ENCODE assay signal across 25 cellular contexts in the genomic region with DNA sequence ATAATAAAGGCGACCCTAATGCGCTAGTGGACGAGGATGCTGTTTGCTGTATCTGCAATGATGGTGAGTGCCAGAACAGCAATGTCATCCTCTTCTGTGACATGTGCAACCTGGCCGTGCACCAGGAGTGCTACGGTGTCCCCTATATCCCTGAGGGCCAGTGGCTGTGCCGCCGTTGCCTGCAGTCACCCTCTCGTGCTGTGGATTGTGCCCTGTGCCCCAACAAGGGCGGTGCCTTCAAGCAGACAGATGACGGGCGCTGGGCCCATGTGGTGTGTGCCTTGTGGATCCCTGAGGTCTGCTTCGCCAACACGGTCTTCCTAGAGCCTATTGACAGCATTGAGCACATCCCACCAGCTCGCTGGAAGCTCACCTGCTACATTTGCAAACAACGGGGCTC. TPM values are rescaled to one million over a fixed set of nuclear protein-coding genes. Genes with fewer than 3 reads are reported as not detected.
DNase-seq lines count a peak whose midpoint lies in the region; ATAC-seq, FAIRE-seq and TF ChIP-seq lines count a peak whose summit lies in the region.
"Had no signal": no experiment of that assay in that cellular context is flagged by ENCODE, and none has a peak within 500 bp of the region (broad histone marks: within the 10 kb centered on the region; RNA-seq: fewer than 3 reads in every experiment).

No MANE protein-coding gene starts in this region.

- H3K4me2 ChIP-seq in K562 (ENCODE audit: insufficient read depth, low read length) (no peak overlapping the region), mesenchymal stem cell (ENCODE audit: low read length, poor library complexity, severe bottlenecking) (no peak overlapping the region)
- H3K4me2 ChIP-seq: BLaER1, GM23338 had no signal

- WGBS in K562 (ENCODE audit: insufficient coverage, low coverage, missing lambda C conversion rate) = 91% methylated on average over 15 of the region's 15 CpGs
- WGBS in mesenchymal stem cell = 97% methylated on average over 15 of the region's 15 CpGs
- 89 to 94% methylated on average over 9 to 15 of the region's 15 CpGs for WGBS in endodermal cell (ENCODE audit: insufficient coverage in 1 of 2, insufficient read length in 1 of 2), 2 experiments

- H3K4me3 ChIP-seq in K562 (no peak overlapping the region), mesenchymal stem cell (ENCODE audit: insufficient read depth in 1 of 2, low read depth in 1 of 2, low read length in 2 of 2) (no peak overlapping the region), endodermal cell (ENCODE audit: low read length) (no peak overlapping the region)
- H3K4me3 ChIP-seq: BLaER1, GM23338, HAP-1 had no signal

- POLR2A ChIA-PET in K562 (lab: Yijun Ruan, JAX) = interaction anchor here (0.9 to 3.6 kb wide), 4 partner anchors 8 to 21 kb away, joined by 3 to 58 read pairs (median 8); a partner anchor contains a TSS

- H3K23ac ChIP-seq in mesenchymal stem cell (ENCODE audit: low read length in 2 of 2) = no peak overlapping the region

- H3K4ac ChIP-seq in mesenchymal stem cell (ENCODE audit: low read depth in 1 of 2, low read length in 2 of 2) = no peak overlapping the region

- H3K4me1 ChIP-seq in K562 (replicated peaks in 1 of 2; ENCODE audit: control insufficient read depth in 2 of 2, insufficient read depth in 2 of 2, low read length in 2 of 2) = peaks cover 0 to 8% of the 10 kb centered on the region in 2 experiments; a peak in 2 of 5 replicates
- H3K4me1 ChIP-seq in mesenchymal stem cell (ENCODE audit: control insufficient read depth, insufficient read depth, low read depth, low read length) = peaks cover under 1% of the 10 kb centered on the region
- peaks cover 9% of the 10 kb centered on the region for H3K4me1 ChIP-seq in endodermal cell (ENCODE audit: control insufficient read depth, insufficient read depth, low read length)
- H3K4me1 ChIP-seq: Caco-2, HAP-1 had no signal

- H2AFZ ChIP-seq in K562 (ENCODE audit: low read depth, low read length) (no peak overlapping the region), mesenchymal stem cell (ENCODE audit: low read depth, low read length) (no peak overlapping the region)
- H2AFZ ChIP-seq: GM23338 had no signal

- H3K27ac ChIP-seq in K562 (ENCODE audit: extremely low read depth, low read depth, low read length) = no peak overlapping the region; the same call in 2 of the 3 replicates
- no peak overlapping the region for H3K27ac ChIP-seq in mesenchymal stem cell (ENCODE audit: low read length, poor library complexity, severe bottlenecking)
- H3K27ac ChIP-seq in endodermal cell (ENCODE audit: low read depth, low read length) = no peak overlapping the region
- H3K27ac ChIP-seq: 22Rv1, BLaER1, C4-2B had no signal

- DNase-seq in GM12892 (ENCODE audit: insufficient read length) (no peak), K562 (ENCODE audit: extremely low read depth in 1 of 4, low spot score in 3 of 4) (no peak), mesenchymal stem cell (no peak), posterior vena cava (ENCODE audit: low spot score) (peak; percentile 77), endodermal cell (no peak), erythroblast (lab: John Stamatoyannopoulos, UW) (no peak), UCSD-AML1 (lab: John Stamatoyannopoulos, UW; ENCODE audit: unreplicated experiment) (no peak)
- no peak for DNase-seq in activated CD4-positive, alpha-beta T cell treated with anti-CD3 and anti-CD28 coated beads for 4 hours
- DNase-seq: Caco-2; CD4-positive, CD25-positive, alpha-beta regulatory T cell; CD8-positive, alpha-beta T cell; DMS153; DND-41; HFFc6 had no signal

- no TSS peak for BruUV-seq in K562 (replicated peaks; lab: Mats Ljungman, UMichigan)

- H3K9me3 Mint-ChIP-seq in endodermal cell = no peaks in the 10 kb centered on the region
- H3K9me3 Mint-ChIP-seq: CD8-positive, alpha-beta T cell; GM23338; HFFc6 had no signal

- no peak overlapping the region for H2BK12ac ChIP-seq in mesenchymal stem cell (ENCODE audit: low read length in 2 of 2)

- in situ Hi-C loops in K562 (cut with MboI) = no loop called here

- H4K91ac ChIP-seq in mesenchymal stem cell (ENCODE audit: low read length) = peak overlapping the region; percentile 13

- no peak for TF ChIP-seq EP300 in K562 (IDR thresholded peaks at IDR 0.05; ENCODE audit: low read length)

- H4K20me1 ChIP-seq in K562 (replicated peaks; ENCODE audit: control insufficient read depth, insufficient read depth, low read length) = 0 out of 2 replicates have a peak, but pooled peaks cover 11% of the 10 kb centered on the region

- H4K8ac ChIP-seq in mesenchymal stem cell (ENCODE audit: low read length) = no peak overlapping the region

- ATAC-seq in K562 = no peak
- ATAC-seq: CD8-positive, alpha-beta T cell; GM23338 had no signal

- no peak overlapping the region for H3K18ac ChIP-seq in mesenchymal stem cell (ENCODE audit: low read depth in 1 of 2, low read length in 2 of 2)

- no peaks in the 10 kb centered on the region for H3K27me3 ChIP-seq in K562 (ENCODE audit: control insufficient read depth in 2 of 2, insufficient read depth in 2 of 2, low read length in 2 of 2)
- no peaks in the 10 kb centered on the region for H3K27me3 ChIP-seq in mesenchymal stem cell (ENCODE audit: control insufficient read depth in 1 of 2, insufficient read depth in 1 of 2, low read length in 2 of 2)
- no peaks in the 10 kb centered on the region for H3K27me3 ChIP-seq in endodermal cell (ENCODE audit: control insufficient read depth, insufficient read depth, low read length, poor library complexity, severe bottlenecking)
- H3K27me3 ChIP-seq: BLaER1 had no signal

- H3K36me3 ChIP-seq in K562 (ENCODE audit: control insufficient read depth, insufficient read depth, low read length) (peaks cover 99% of the 10 kb centered on the region), mesenchymal stem cell (ENCODE audit: control insufficient read depth in 1 of 2, insufficient read depth in 2 of 2, low read depth in 1 of 2, low read length in 2 of 2) (peaks cover 83 to 97% of the 10 kb centered on the region in 2 experiments), endodermal cell (ENCODE audit: control insufficient read depth, insufficient read depth, low read length) (peaks cover 97% of the 10 kb centered on the region)

- no peak overlapping the region for H3K4me3 Mint-ChIP-seq in endodermal cell
- H3K4me3 Mint-ChIP-seq: B cell; CD8-positive, alpha-beta T cell; GM23338; HFFc6 had no signal

- 0 out of 2 replicates have a peak, but pooled peaks have one; percentile 10 for TF ChIP-seq POLR2A in GM12892 (IDR thresholded peaks at IDR 0.05; ENCODE audit: low read depth, low read length)
- TF ChIP-seq POLR2A in K562 (conservative IDR thresholded peaks at IDR 0.05) = no peak
- no peak for TF ChIP-seq POLR2A in erythroblast (IDR thresholded peaks at IDR 0.05; ENCODE audit: low read length)

- H3K79me1 ChIP-seq in mesenchymal stem cell (replicated peaks; ENCODE audit: low read length, poor library complexity, severe bottlenecking) = peaks cover 52% of the 10 kb centered on the region

- no peak overlapping the region for H2BK5ac ChIP-seq in mesenchymal stem cell (ENCODE audit: low read depth, low read length, poor library complexity, severe bottlenecking)

- peaks cover 27% of the 10 kb centered on the region for H3K79me2 ChIP-seq in K562 (ENCODE audit: control insufficient read depth, insufficient read depth, low read length)

- no peaks in the 10 kb centered on the region for H3K9me1 ChIP-seq in K562 (ENCODE audit: control insufficient read depth, insufficient read depth, low read length)

- H3K27ac Mint-ChIP-seq in endodermal cell = no peak overlapping the region
- H3K27ac Mint-ChIP-seq: B cell; CD8-positive, alpha-beta T cell; GM23338; HFFc6 had no signal

- H2BK120ac ChIP-seq in mesenchymal stem cell (ENCODE audit: low read depth, low read length) = no peak overlapping the region

- FAIRE-seq in GM12892 (lab: Jason Lieb, UNC) (no peak), K562 (lab: Jason Lieb, UNC) (no peak)
- FAIRE-seq: A204.1, G401.6, GM18507, H54 had no signal

- intact Hi-C loops in K562 (cut with micrococcal nuclease) (no loop called here), posterior vena cava (cut with DNase I) (no loop called here)

- H3K36me3 Mint-ChIP-seq in endodermal cell (ENCODE audit: low read depth) = peaks cover 80% of the 10 kb centered on the region

- CTCF ChIA-PET in K562 (lab: Yijun Ruan, JAX; ENCODE audit: low intra/inter-chr PET ratio) = no interaction called here

- H3K9ac ChIP-seq in K562 (ENCODE audit: insufficient read depth in 1 of 2, low read depth in 2 of 2, low read length in 2 of 2) (peak overlapping the region in 1 of 2 experiments; percentile 14; a peak in 1 of 4 replicates), mesenchymal stem cell (ENCODE audit: low read length) (no peak overlapping the region), endodermal cell (ENCODE audit: extremely low read depth, low read length, poor library complexity, severe bottlenecking) (no peak overlapping the region)

- no peak overlapping the region for H2AK5ac ChIP-seq in mesenchymal stem cell (ENCODE audit: low read length, severe bottlenecking)

- H3K4me1 Mint-ChIP-seq in endodermal cell = no peaks in the 10 kb centered on the region
- H3K4me1 Mint-ChIP-seq: GM23338 had no signal

- H2BK15ac ChIP-seq in mesenchymal stem cell (ENCODE audit: low read depth, poor library complexity, severe bottlenecking) = no peak overlapping the region

- H3K9me3 ChIP-seq in K562 (replicated peaks; ENCODE audit: control insufficient read depth, insufficient read depth, low read depth, low read length) = no peaks in the 10 kb centered on the region
- no peaks in the 10 kb centered on the region for H3K9me3 ChIP-seq in mesenchymal stem cell (ENCODE audit: control insufficient read depth, low read length)
- no peaks in the 10 kb centered on the region for H3K9me3 ChIP-seq in endodermal cell (ENCODE audit: control insufficient read depth, low read length)
- H3K9me3 ChIP-seq: BLaER1, Caco-2, HAP-1 had no signal

- TF ChIP-seq RAD21 in K562 (CRISPR knock-in tag; conservative IDR thresholded peaks at IDR 0.05 in 1 of 2, IDR thresholded peaks at IDR 0.05 in 1 of 2) = no peak

- no peaks in the 10 kb centered on the region for H3K27me3 Mint-ChIP-seq in endodermal cell (ENCODE audit: insufficient read depth)
- H3K27me3 Mint-ChIP-seq: B cell; CD4-positive, CD25-positive, alpha-beta regulatory T cell had no signal

- TF ChIP-seq CTCF in K562 (IDR thresholded peaks at IDR 0.05 in 2 of 3, conservative IDR thresholded peaks at IDR 0.05 in 1 of 3; ENCODE audit: insufficient read depth in 2 of 3, low read depth in 1 of 3, low read length in 3 of 3) (no peak), endodermal cell (conservative IDR thresholded peaks at IDR 0.05) (no peak)

- H3K14ac ChIP-seq in mesenchymal stem cell (ENCODE audit: low read length in 2 of 2) = no peak overlapping the region

RNA-seq across cellular contexts. Expression of a gene that starts 7.6 kb away (rescaled TPM):
- 6.1 TPM for polyA plus RNA-seq in GM12892 (2012; ENCODE audit: missing spikeins)
- 33.6 and 67.8 TPM in 2 replicates for total RNA-seq in K562 (2011; cell fraction: chromatin; rRNA removed; ENCODE audit: low replicate concordance)
- total RNA-seq in K562 (2011; cell fraction: nucleolus; rRNA removed) = 33.7 and 49.2 TPM in 2 replicates
- 26.6 and 32.0 TPM in 2 replicates for total RNA-seq in K562 (2011; cell fraction: nucleoplasm; rRNA removed)
- total RNA-seq in K562 (2014; rRNA removed) (29.9 and 38.9 TPM in 2 replicates), K562 (2014; rRNA removed; fragmentation: Illumina TruSeq; extraction: Trizol) (12.6 and 13.5 TPM in 2 replicates), K562 (2015; rRNA removed; fragmentation: Illumina TruSeq; extraction: Trizol) (23.5 and 25.5 TPM in 2 replicates), K562 (2021) (40.2 and 40.6 TPM in 2 replicates), posterior vena cava (10 to 100 TPM; 15.6 to 17.5 TPM), endodermal cell (10 to 100 TPM; 22.7 to 28.5 TPM)
- polyA plus RNA-seq in K562 (2011; rRNA removed) (12.7 and 16.6 TPM in 2 replicates), K562 (2014; fragmentation: Illumina TruSeq; extraction: Trizol) (26.7 and 30.5 TPM in 2 replicates), K562 (2014; fragmentation: Nextera tagmentation; extraction: Ambion mirVana) (1 to 10 TPM; 1.1 to 1.4 TPM), K562 (2014; rRNA removed) (26.0 and 32.8 TPM in 2 replicates)
- polyA plus RNA-seq in K562 (2011; cell fraction: cytosol; rRNA removed) = 12.3 and 19.3 TPM in 2 replicates
- 46.8 and 95.4 TPM in 2 replicates for polyA plus RNA-seq in K562 (2011; cell fraction: nucleus; rRNA removed)
- polyA plus RNA-seq in K562 (2012) = 23.7 and 24.3 TPM in 2 replicates
- polyA minus RNA-seq in K562 (2011; rRNA and poly(A)+ RNA removed) = 14.6 and 16.9 TPM in 2 replicates
- 15.2 and 22.2 TPM in 2 replicates for polyA minus RNA-seq in K562 (2011; cell fraction: cytosol; rRNA and poly(A)+ RNA removed)
- polyA minus RNA-seq in K562 (2011; cell fraction: nucleus; rRNA and poly(A)+ RNA removed) = 24.9 and 29.5 TPM in 2 replicates
- polyA plus RNA-seq in mesenchymal stem cell (2013, experiment 1 of 2) = 7.8 TPM
- polyA plus RNA-seq in mesenchymal stem cell (2013, experiment 2 of 2) = 7.6 TPM
- polyA plus RNA-seq in endodermal cell (2013, experiment 1 of 2) = 18.2 TPM
- polyA plus RNA-seq in endodermal cell (2013, experiment 2 of 2) = 17.0 TPM

RNA-seq across cellular contexts. Expression of a gene that starts 10.6 kb away (rescaled TPM):
- polyA plus RNA-seq in GM12892 (2012; ENCODE audit: missing spikeins) = 18.4 TPM
- 74.9 and 150 TPM in 2 replicates for total RNA-seq in K562 (2011; cell fraction: chromatin; rRNA removed; ENCODE audit: low replicate concordance)
- total RNA-seq in K562 (2011; cell fraction: nucleolus; rRNA removed) = 93.6 and 122 TPM in 2 replicates
- 99.4 and 140 TPM in 2 replicates for total RNA-seq in K562 (2011; cell fraction: nucleoplasm; rRNA removed)
- total RNA-seq in K562 (2014; rRNA removed) = 27.6 and 39.3 TPM in 2 replicates
- total RNA-seq in K562 (2014; rRNA removed; fragmentation: Illumina TruSeq; extraction: Trizol) = 14.6 and 18.2 TPM in 2 replicates
- total RNA-seq in K562 (2015; rRNA removed; fragmentation: Illumina TruSeq; extraction: Trizol) = 26.4 and 27.5 TPM in 2 replicates
- 23.6 and 25.7 TPM in 2 replicates for total RNA-seq in K562 (2021)
- 26.6 and 31.0 TPM in 2 replicates for polyA plus RNA-seq in K562 (2011; rRNA removed)
- 27.6 and 51.7 TPM in 2 replicates for polyA plus RNA-seq in K562 (2011; cell fraction: cytosol; rRNA removed)
- 41.4 and 56.0 TPM in 2 replicates for polyA plus RNA-seq in K562 (2011; cell fraction: nucleus; rRNA removed)
- polyA plus RNA-seq in K562 (2012) = 23.4 and 31.1 TPM in 2 replicates
- polyA plus RNA-seq in K562 (2014; fragmentation: Illumina TruSeq; extraction: Trizol) = 32.3 and 33.0 TPM in 2 replicates
- polyA plus RNA-seq in K562 (2014; fragmentation: Nextera tagmentation; extraction: Ambion mirVana) = 10 to 100 TPM in 1 of 2 experiments, 1 to 10 TPM in 1; 6.6 to 12.0 TPM
- 24.4 and 26.5 TPM in 2 replicates for polyA plus RNA-seq in K562 (2014; rRNA removed)
- polyA minus RNA-seq in K562 (2011; rRNA and poly(A)+ RNA removed) = 38.9 and 47.9 TPM in 2 replicates
- polyA minus RNA-seq in K562 (2011; cell fraction: cytosol; rRNA and poly(A)+ RNA removed) = 16.7 and 29.9 TPM in 2 replicates
- polyA minus RNA-seq in K562 (2011; cell fraction: nucleus; rRNA and poly(A)+ RNA removed) = 52.4 and 57.1 TPM in 2 replicates
- 26.5 TPM for polyA plus RNA-seq in mesenchymal stem cell (2013, experiment 1 of 2)
- 25.0 TPM for polyA plus RNA-seq in mesenchymal stem cell (2013, experiment 2 of 2)
- total RNA-seq in posterior vena cava = 10 to 100 TPM; 15.4 to 23.4 TPM
- 10 to 100 TPM; 28.6 to 34.0 TPM for total RNA-seq in endodermal cell
- 26.9 TPM for polyA plus RNA-seq in endodermal cell (2013, experiment 1 of 2)
- 28.9 TPM for polyA plus RNA-seq in endodermal cell (2013, experiment 2 of 2)

RNA-seq across cellular contexts. Expression of a gene that starts 30.6 kb away (rescaled TPM):
- polyA plus RNA-seq in GM12892 (2012; ENCODE audit: missing spikeins) = 3.3 TPM
- 2.0 and 4.8 TPM in 2 replicates for total RNA-seq in K562 (2011; cell fraction: chromatin; rRNA removed; ENCODE audit: low replicate concordance)
- 4.2 and 4.6 TPM in 2 replicates for total RNA-seq in K562 (2011; cell fraction: nucleolus; rRNA removed)
- total RNA-seq in K562 (2011; cell fraction: nucleoplasm; rRNA removed) = 2.3 and 3.2 TPM in 2 replicates
- total RNA-seq in K562 (2014; rRNA removed) = 10.7 and 13.9 TPM in 2 replicates
- total RNA-seq in K562 (2014; rRNA removed; fragmentation: Illumina TruSeq; extraction: Trizol) = 4.4 and 4.7 TPM in 2 replicates
- total RNA-seq in K562 (2015; rRNA removed; fragmentation: Illumina TruSeq; extraction: Trizol) = 6.1 and 6.6 TPM in 2 replicates
- 5.2 and 6.2 TPM in 2 replicates for total RNA-seq in K562 (2021)
- polyA plus RNA-seq in K562 (2011; rRNA removed) = 7.3 and 8.4 TPM in 2 replicates
- polyA plus RNA-seq in K562 (2011; cell fraction: cytosol; rRNA removed) = 5.8 and 12.1 TPM in 2 replicates
- 6.0 and 9.9 TPM in 2 replicates for polyA plus RNA-seq in K562 (2011; cell fraction: nucleus; rRNA removed)
- 7.7 and 9.7 TPM in 2 replicates for polyA plus RNA-seq in K562 (2012)
- polyA plus RNA-seq in K562 (2014; fragmentation: Illumina TruSeq; extraction: Trizol) = 6.0 and 6.2 TPM in 2 replicates
- polyA plus RNA-seq in K562 (2014; fragmentation: Nextera tagmentation; extraction: Ambion mirVana) = under 1 TPM; 0.23 to 0.39 TPM
- polyA plus RNA-seq in K562 (2014; rRNA removed) = 7.7 and 10.6 TPM in 2 replicates
- 2.6 and 2.9 TPM in 2 replicates for polyA minus RNA-seq in K562 (2011; rRNA and poly(A)+ RNA removed)
- polyA minus RNA-seq in K562 (2011; cell fraction: cytosol; rRNA and poly(A)+ RNA removed) = 3.1 and 3.6 TPM in 2 replicates
- 1.3 and 2.4 TPM in 2 replicates for polyA minus RNA-seq in K562 (2011; cell fraction: nucleus; rRNA and poly(A)+ RNA removed)
- polyA plus RNA-seq in mesenchymal stem cell (2013, experiment 1 of 2) = 10.6 TPM
- polyA plus RNA-seq in mesenchymal stem cell (2013, experiment 2 of 2) = 11.1 TPM
- total RNA-seq in posterior vena cava = 10 to 100 TPM; 47.8 to 50.6 TPM
- total RNA-seq in endodermal cell = 10 to 100 TPM; 10.1 to 13.3 TPM
- polyA plus RNA-seq in endodermal cell (2013, experiment 1 of 2) = 13.6 TPM
- 14.6 TPM for polyA plus RNA-seq in endodermal cell (2013, experiment 2 of 2)
- total RNA-seq: CD8-positive, alpha-beta T cell had no signal

RNA-seq across cellular contexts. Expression of a gene that starts 35.5 kb away (rescaled TPM):
- polyA plus RNA-seq in GM12892 (2012; ENCODE audit: missing spikeins) = not detected
- not detected in 2 replicates for total RNA-seq in K562 (2011; cell fraction: chromatin; rRNA removed; ENCODE audit: low replicate concordance)
- not detected in 2 replicates for total RNA-seq in K562 (2011; cell fraction: nucleolus; rRNA removed)
- 0.46 TPM in 1 of 2 replicates, not detected in the other for total RNA-seq in K562 (2011; cell fraction: nucleoplasm; rRNA removed)
- total RNA-seq in K562 (2014; rRNA removed) = 0.49 TPM in 1 of 2 replicates, not detected in the other
- total RNA-seq in K562 (2014; rRNA removed; fragmentation: Illumina TruSeq; extraction: Trizol) = 0.22 TPM in 1 of 2 replicates, not detected in the other
- 0.33 TPM in 1 of 2 replicates, not detected in the other for total RNA-seq in K562 (2015; rRNA removed; fragmentation: Illumina TruSeq; extraction: Trizol)
- not detected in 2 replicates for total RNA-seq in K562 (2021)
- 0.19 and 0.33 TPM in 2 replicates for polyA plus RNA-seq in K562 (2011; rRNA removed)
- polyA plus RNA-seq in K562 (2011; cell fraction: cytosol; rRNA removed) = 0.03 and 0.34 TPM in 2 replicates
- 0.33 and 0.48 TPM in 2 replicates for polyA plus RNA-seq in K562 (2011; cell fraction: nucleus; rRNA removed)
- 0.36 and 0.91 TPM in 2 replicates for polyA plus RNA-seq in K562 (2012)
- 0.51 TPM in 1 of 2 replicates, not detected in the other for polyA plus RNA-seq in K562 (2014; fragmentation: Illumina TruSeq; extraction: Trizol)
- polyA plus RNA-seq in K562 (2014; fragmentation: Nextera tagmentation; extraction: Ambion mirVana) = under 1 TPM; 0.25 to 0.56 TPM
- polyA plus RNA-seq in K562 (2014; rRNA removed) = 0.24 and 0.34 TPM in 2 replicates
- polyA minus RNA-seq in K562 (2011; rRNA and poly(A)+ RNA removed) = not detected in 2 replicates
- polyA minus RNA-seq in K562 (2011; cell fraction: cytosol; rRNA and poly(A)+ RNA removed) = not detected in 2 replicates
- polyA minus RNA-seq in K562 (2011; cell fraction: nucleus; rRNA and poly(A)+ RNA removed) = not detected in 2 replicates
- not detected for polyA plus RNA-seq in mesenchymal stem cell (2013, experiment 1 of 2)
- polyA plus RNA-seq in mesenchymal stem cell (2013, experiment 2 of 2) = 0.03 TPM
- not detected for total RNA-seq in posterior vena cava
- under 1 TPM; 0.15 to 0.62 TPM for total RNA-seq in endodermal cell
- polyA plus RNA-seq in endodermal cell (2013, experiment 1 of 2) = 2.7 TPM
- polyA plus RNA-seq in endodermal cell (2013, experiment 2 of 2) = 1.7 TPM
- total RNA-seq: Caco-2; CD4-positive, CD25-positive, alpha-beta regulatory T cell; HFFc6 had no signal
- polyA plus RNA-seq: AG04450; CD4-positive, CD25-positive, alpha-beta regulatory T cell had no signal

RNA-seq across cellular contexts. Expression of a gene that starts 53.1 kb away (rescaled TPM):
- polyA plus RNA-seq in GM12892 (2012; ENCODE audit: missing spikeins) = 30.4 TPM
- total RNA-seq in K562 (2011; cell fraction: chromatin; rRNA removed; ENCODE audit: low replicate concordance) = 29.0 and 52.4 TPM in 2 replicates
- total RNA-seq in K562 (2011; cell fraction: nucleolus; rRNA removed) = 42.1 and 48.7 TPM in 2 replicates
- 34.6 and 42.7 TPM in 2 replicates for total RNA-seq in K562 (2011; cell fraction: nucleoplasm; rRNA removed)
- total RNA-seq in K562 (2014; rRNA removed) = 110 and 136 TPM in 2 replicates
- total RNA-seq in K562 (2014; rRNA removed; fragmentation: Illumina TruSeq; extraction: Trizol) = 32.7 and 40.6 TPM in 2 replicates
- total RNA-seq in K562 (2015; rRNA removed; fragmentation: Illumina TruSeq; extraction: Trizol) = 74.5 and 74.8 TPM in 2 replicates
- 85.8 and 89.7 TPM in 2 replicates for total RNA-seq in K562 (2021)
- 60.6 and 62.8 TPM in 2 replicates for polyA plus RNA-seq in K562 (2011; rRNA removed)
- polyA plus RNA-seq in K562 (2011; cell fraction: cytosol; rRNA removed) = 74.1 and 114 TPM in 2 replicates
- polyA plus RNA-seq in K562 (2011; cell fraction: nucleus; rRNA removed) = 61.6 and 83.0 TPM in 2 replicates
- polyA plus RNA-seq in K562 (2012) = 75.7 and 143 TPM in 2 replicates
- polyA plus RNA-seq in K562 (2014; fragmentation: Illumina TruSeq; extraction: Trizol) = 97.8 and 103 TPM in 2 replicates
- polyA plus RNA-seq in K562 (2014; fragmentation: Nextera tagmentation; extraction: Ambion mirVana) = 1 to 10 TPM; 4.1 to 6.3 TPM
- polyA plus RNA-seq in K562 (2014; rRNA removed) = 91.6 and 94.0 TPM in 2 replicates
- 29.9 and 37.5 TPM in 2 replicates for polyA minus RNA-seq in K562 (2011; rRNA and poly(A)+ RNA removed)
- 52.9 and 57.8 TPM in 2 replicates for polyA minus RNA-seq in K562 (2011; cell fraction: cytosol; rRNA and poly(A)+ RNA removed)
- 19.1 and 22.5 TPM in 2 replicates for polyA minus RNA-seq in K562 (2011; cell fraction: nucleus; rRNA and poly(A)+ RNA removed)
- polyA plus RNA-seq in mesenchymal stem cell (2013, experiment 1 of 2) = 53.4 TPM
- polyA plus RNA-seq in mesenchymal stem cell (2013, experiment 2 of 2) = 54.2 TPM
- 10 to 100 TPM; 44.2 to 48.8 TPM for total RNA-seq in posterior vena cava
- total RNA-seq in endodermal cell = 10 to 100 TPM; 52.4 to 62.0 TPM
- 84.8 TPM for polyA plus RNA-seq in endodermal cell (2013, experiment 1 of 2)
- polyA plus RNA-seq in endodermal cell (2013, experiment 2 of 2) = 74.3 TPM
